In the genomic region with DNA sequence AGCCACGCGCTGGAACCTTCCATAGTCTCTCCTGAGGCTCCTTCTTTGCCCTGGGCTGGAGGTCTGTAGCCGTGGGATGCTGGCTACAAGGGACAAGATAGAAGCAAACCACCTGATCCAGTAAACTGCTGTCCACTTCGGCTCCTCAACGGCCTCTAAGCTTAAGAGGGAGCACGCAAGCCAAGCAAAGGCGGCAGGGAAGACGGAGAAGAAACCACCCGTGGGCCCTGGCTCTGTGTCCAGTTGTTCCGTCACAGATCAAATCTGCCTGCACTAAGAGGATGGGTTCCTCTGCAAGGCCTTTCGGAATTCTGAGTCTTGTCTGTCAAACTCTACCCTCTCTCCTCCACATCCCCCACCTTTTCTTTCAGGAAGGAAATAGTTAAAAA, we compare ENCODE assay signal across 10 cellular contexts. TPM values are rescaled to one million over a fixed set of nuclear protein-coding genes. Genes with fewer than 3 reads are reported as not detected.
DNase-seq lines count a peak whose midpoint lies in the region; ATAC-seq and TF ChIP-seq lines count a peak whose summit lies in the region.
"Had no signal": no experiment of that assay in that cellular context is flagged by ENCODE, and none has a peak within 500 bp of the region (broad histone marks: within the 10 kb centered on the region; RNA-seq: fewer than 3 reads in every experiment).

No MANE protein-coding gene starts in this region.

- peaks cover 11% of the 10 kb centered on the region for H3K36me3 Mint-ChIP-seq in Calu3 (ENCODE audit: insufficient read depth, unreplicated experiment)
- no peaks in the 10 kb centered on the region for H3K36me3 Mint-ChIP-seq in effector memory CD8-positive, alpha-beta T cell (ENCODE audit: insufficient read depth)

- TF ChIP-seq POLR2A in gastrocnemius medialis (IDR thresholded peaks at IDR 0.05) = no peak

- peaks cover 2% of the 10 kb centered on the region for H3K36me3 ChIP-seq in brain microvascular endothelial cell (replicated peaks)
- no peaks in the 10 kb centered on the region for H3K36me3 ChIP-seq in gastrocnemius medialis

- BruUV-seq in Calu3 (replicated peaks; lab: Mats Ljungman, UMichigan) = no TSS peak

- in situ Hi-C loops in brain microvascular endothelial cell (cut with HindIII; ENCODE audit: low pct_ligation_motif_present, low sequenced_read_pairs) (loop anchor here (10.0 kb wide), 1 partner anchor 376 kb away; no protein-coding TSS in a partner anchor), gastrocnemius medialis (cut with MboI; ENCODE audit: low sequenced_read_pairs in 4 of 4) (no loop called here)

- peak overlapping the region; percentile 82 for H3K27ac ChIP-seq in brain microvascular endothelial cell
- H3K27ac ChIP-seq in gastrocnemius medialis = peak overlapping the region; percentile 46 to 69 (median 57)

- H3K9me3 ChIP-seq in gastrocnemius medialis = no peaks in the 10 kb centered on the region

- H3K27ac Mint-ChIP-seq in Calu3 (ENCODE audit: unreplicated experiment) = no peak overlapping the region
- H3K27ac Mint-ChIP-seq in effector memory CD8-positive, alpha-beta T cell = no peak overlapping the region

- TF ChIP-seq CTCF in Calu3 (IDR thresholded peaks at IDR 0.05; ENCODE audit: unreplicated experiment) (no peak), brain microvascular endothelial cell (IDR thresholded peaks at IDR 0.05; ENCODE audit: low read depth, low read length, missing control alignments) (no peak), gastrocnemius medialis (IDR thresholded peaks at IDR 0.05 in 4 of 5, conservative IDR thresholded peaks at IDR 0.05 in 1 of 5) (no peak)

- no peaks in the 10 kb centered on the region for H3K27me3 ChIP-seq in brain microvascular endothelial cell (replicated peaks)
- peaks cover 0 to 7% (median 5%) of the 10 kb centered on the region in 3 donors for H3K27me3 ChIP-seq in gastrocnemius medialis

- CTCF ChIA-PET in Calu3 (lab: Charles Lee) = interaction anchor here (0.8 kb wide), 1 partner anchor 12 kb away, joined by 3 read pairs; no protein-coding TSS in a partner anchor

- H3K27me3 Mint-ChIP-seq in Calu3 (ENCODE audit: unreplicated experiment) = no peaks in the 10 kb centered on the region
- peaks cover 13 to 47% of the 10 kb centered on the region in 2 donors for H3K27me3 Mint-ChIP-seq in effector memory CD8-positive, alpha-beta T cell

- H3K4me3 Mint-ChIP-seq in Calu3 (ENCODE audit: low read depth, unreplicated experiment) = peak overlapping the region; percentile 72
- H3K4me3 Mint-ChIP-seq in effector memory CD8-positive, alpha-beta T cell = no peak overlapping the region

- DNase-seq in Calu3 (no peak), brain microvascular endothelial cell (no peak), gastrocnemius medialis (no peak), NOMO-1 treated with dmso at 0.1 percent for 144 hours (lab: John Stamatoyannopoulos, UW; ENCODE audit: unreplicated experiment) (no peak), MV-4-11 (lab: John Stamatoyannopoulos, UW) (no peak)
- no peak for DNase-seq in effector memory CD8-positive, alpha-beta T cell
- DNase-seq: NCI-H187 treated with DMSO at 0.1 percent for 48 hours; stimulated activated CD4-positive, alpha-beta T cell treated with anti-CD3 and anti-CD28 coated beads, Interleukin-4, amount 100 ng/mL, for 24 hours had no signal

- intact Hi-C loops in Calu3 (cut with micrococcal nuclease; ENCODE audit: unreplicated experiment) = no loop called here
- intact Hi-C loops in gastrocnemius medialis (cut with DNase I; ENCODE audit: low total_unique reads) = no loop called here

- H3K9me3 Mint-ChIP-seq in Calu3 (ENCODE audit: low read depth, unreplicated experiment) = no peaks in the 10 kb centered on the region
- peaks cover 0 to 1% of the 10 kb centered on the region in 2 donors for H3K9me3 Mint-ChIP-seq in effector memory CD8-positive, alpha-beta T cell

- no peaks in the 10 kb centered on the region for H3K4me1 Mint-ChIP-seq in Calu3 (ENCODE audit: low read depth, unreplicated experiment)
- H3K4me1 Mint-ChIP-seq in effector memory CD8-positive, alpha-beta T cell (ENCODE audit: low read depth in 2 of 2) = no peaks in the 10 kb centered on the region

- ATAC-seq in gastrocnemius medialis = no peak
- ATAC-seq in GM21526 (IDR thresholded peaks at IDR 0.05; ENCODE audit: low FRiP score, unreplicated experiment) = no peak
- no peak for ATAC-seq in effector memory CD8-positive, alpha-beta T cell (replicated peaks)

- no peaks in the 10 kb centered on the region for H3K4me1 ChIP-seq in gastrocnemius medialis

- H3K4me3 ChIP-seq in brain microvascular endothelial cell (ENCODE audit: low read depth, low read length) (peak overlapping the region; percentile 77), iPS-11a (ENCODE audit: low read depth, low read length) (peak overlapping the region; percentile 53), gastrocnemius medialis (peak overlapping the region; percentile 42 to 58 (median 49))

RNA-seq across cellular contexts. Expression of gene EDNRA, which starts 0.4 kb away (rescaled TPM):
- total RNA-seq in Calu3 (2022) (0.29 and 0.71 TPM in 2 replicates), gastrocnemius medialis (1 to 10 TPM; 1.4 to 8.4 (median 2.6) TPM)
